Comparison of ENCODE assay signal across 27 cellular contexts in genomic region chr13:102354011-102354410, GRCh38.
"Had no signal": no experiment of that assay in that cellular context is flagged by ENCODE, and none has a peak within 500 bp of the region (broad histone marks: within the 10 kb centered on the region; RNA-seq: fewer than 3 reads in every experiment).

No MANE protein-coding gene starts in this region.

- FAIRE-seq: urothelium cell line had no signal

- H3K4me1 Mint-ChIP-seq: stimulated activated effector memory CD8-positive, alpha-beta T cell treated with anti-CD3 and anti-CD28 coated beads, Interleukin-12 subunit alpha, Interleukin-12 subunit beta, amount 100 ng/mL, for 72 hours; stimulated activated memory B cell treated with anti-CD40 and anti-IgM and Interleukin-4, amounts not matched to agents 10 μg/mL and 1 μg/mL and 100 μg/mL, for 72 hours; stimulated activated naive B cell treated with anti-CD40 and anti-IgM and Interleukin-4, amounts not matched to agents 10 μg/mL and 1 μg/mL and 100 μg/mL, for 72 hours; stimulated activated naive CD8-positive, alpha-beta T cell treated with anti-CD3 and anti-CD28 coated beads, Interleukin-15, amount 100 ng/mL, for 72 hours had no signal

- H3K4me3 ChIP-seq: stomach, suprapubic skin, testis, thoracic aorta, thyroid gland, tibial artery, tibial nerve, transverse colon, upper lobe of left lung, upper lobe of right lung, uterus, vagina had no signal

- H3K4me3 Mint-ChIP-seq: stimulated activated effector memory CD8-positive, alpha-beta T cell treated with anti-CD3 and anti-CD28 coated beads, Interleukin-12 subunit alpha, Interleukin-12 subunit beta, amount 100 ng/mL, for 72 hours; stimulated activated memory B cell treated with anti-CD40 and anti-IgM and Interleukin-4, amounts not matched to agents 10 μg/mL and 1 μg/mL and 100 μg/mL, for 72 hours; stimulated activated naive B cell treated with anti-CD40 and anti-IgM and Interleukin-4, amounts not matched to agents 10 μg/mL and 1 μg/mL and 100 μg/mL, for 72 hours; stimulated activated naive CD8-positive, alpha-beta T cell treated with anti-CD3 and anti-CD28 coated beads, Interleukin-15, amount 100 ng/mL, for 72 hours; stimulated activated naive CD8-positive, alpha-beta T cell treated with anti-CD3 and anti-CD28 coated beads, Interleukin-15, Interleukin-2, amounts not matched to agents 100 ng/mL and 50 ng/mL, for 24 hours; type B pancreatic cell had no signal

- H3K36me3 Mint-ChIP-seq: stimulated activated effector memory CD8-positive, alpha-beta T cell treated with anti-CD3 and anti-CD28 coated beads, Interleukin-12 subunit alpha, Interleukin-12 subunit beta, amount 100 ng/mL, for 72 hours; stimulated activated memory B cell treated with anti-CD40 and anti-IgM and Interleukin-4, amounts not matched to agents 10 μg/mL and 1 μg/mL and 100 μg/mL, for 72 hours; stimulated activated naive B cell treated with anti-CD40 and anti-IgM and Interleukin-4, amounts not matched to agents 10 μg/mL and 1 μg/mL and 100 μg/mL, for 72 hours; type B pancreatic cell had no signal

- H3K36me3 ChIP-seq: stomach, suprapubic skin, thoracic aorta, thyroid gland, tibial artery, tibial nerve, transverse colon, upper lobe of left lung, upper lobe of right lung, uterus, vagina had no signal

- H3K27ac Mint-ChIP-seq: stimulated activated effector memory CD8-positive, alpha-beta T cell treated with anti-CD3 and anti-CD28 coated beads, Interleukin-12 subunit alpha, Interleukin-12 subunit beta, amount 100 ng/mL, for 72 hours; stimulated activated memory B cell treated with anti-CD40 and anti-IgM and Interleukin-4, amounts not matched to agents 10 μg/mL and 1 μg/mL and 100 μg/mL, for 72 hours; stimulated activated naive B cell treated with anti-CD40 and anti-IgM and Interleukin-4, amounts not matched to agents 10 μg/mL and 1 μg/mL and 100 μg/mL, for 72 hours; stimulated activated naive CD8-positive, alpha-beta T cell treated with anti-CD3 and anti-CD28 coated beads, Interleukin-15, amount 100 ng/mL, for 72 hours; stimulated activated naive CD8-positive, alpha-beta T cell treated with anti-CD3 and anti-CD28 coated beads, Interleukin-15, Interleukin-2, amounts not matched to agents 100 ng/mL and 50 ng/mL, for 24 hours; type B pancreatic cell had no signal

- H3K27me3 ChIP-seq: stomach, suprapubic skin, testis, thyroid gland, tibial artery, tibial nerve, transverse colon, upper lobe of left lung, upper lobe of right lung, uterus, vagina had no signal

- H3K27ac ChIP-seq: stomach, suprapubic skin, testis, thoracic aorta, thyroid gland, tibial artery, tibial nerve, transverse colon, upper lobe of left lung, upper lobe of right lung, uterus, vagina had no signal

- H3K9me3 Mint-ChIP-seq: stimulated activated effector memory CD8-positive, alpha-beta T cell treated with anti-CD3 and anti-CD28 coated beads, Interleukin-12 subunit alpha, Interleukin-12 subunit beta, amount 100 ng/mL, for 72 hours; stimulated activated naive CD8-positive, alpha-beta T cell treated with anti-CD3 and anti-CD28 coated beads, Interleukin-15, Interleukin-2, amounts not matched to agents 100 ng/mL and 50 ng/mL, for 24 hours; type B pancreatic cell had no signal

- DNase-seq: stimulated activated CD4-positive, alpha-beta T cell treated with anti-CD3 and anti-CD28 coated beads, Interleukin-2, amount 100 ng/mL, for 48 hours; stimulated activated CD4-positive, alpha-beta T cell treated with anti-CD3 and anti-CD28 coated beads, Interleukin-4, amount 100 ng/mL, for 1 hour; stimulated activated CD4-positive, alpha-beta T cell treated with anti-CD3 and anti-CD28 coated beads, Interleukin-4, amount 100 ng/mL, for 24 hours; stimulated activated CD4-positive, alpha-beta T cell treated with anti-CD3 and anti-CD28 coated beads, Interleukin-4, amount 100 ng/mL, for 4 hours; stimulated activated CD8-positive, alpha-beta memory T cell treated with anti-CD3 and anti-CD28 coated beads, Interleukin-4, amount 100 ng/mL, for 48 hours; stimulated activated naive B cell treated with anti-CD40 and anti-IgM and Interleukin-4, amounts not matched to agents 10 μg/mL and 1 μg/mL and 100 μg/mL, for 72 hours; stimulated activated naive CD4-positive, alpha-beta T cell; stimulated activated naive CD4-positive, alpha-beta T cell treated with Interleukin-2 at 50 U/mL for 16 hours; stimulated activated naive CD8-positive, alpha-beta T cell treated with anti-CD3 and anti-CD28 coated beads, Interleukin-15, amount 100 ng/mL, for 72 hours; stimulated activated naive CD8-positive, alpha-beta T cell treated with anti-CD3 and anti-CD28 coated beads, Interleukin-15, Interleukin-2, amounts not matched to agents 100 U/mL and 50 U/mL, for 24 hours; stomach; testis; thyroid gland; tibial artery; transverse colon; upper lobe of left lung; upper lobe of right lung; uterus had no signal

- H3K4me1 ChIP-seq: stomach, suprapubic skin, testis, thyroid gland, tibial artery, tibial nerve, transverse colon, upper lobe of left lung, upper lobe of right lung, uterus, vagina had no signal

- H3K9me3 ChIP-seq: stomach, suprapubic skin, testis, thoracic aorta, thyroid gland, tibial artery, tibial nerve, transverse colon, upper lobe of left lung, upper lobe of right lung, uterus, vagina had no signal

- H3K27me3 Mint-ChIP-seq: stimulated activated naive CD8-positive, alpha-beta T cell treated with anti-CD3 and anti-CD28 coated beads, Interleukin-15, amount 100 ng/mL, for 72 hours; type B pancreatic cell had no signal
